ENCODE assay signal across 18 cellular contexts in the genomic region with DNA sequence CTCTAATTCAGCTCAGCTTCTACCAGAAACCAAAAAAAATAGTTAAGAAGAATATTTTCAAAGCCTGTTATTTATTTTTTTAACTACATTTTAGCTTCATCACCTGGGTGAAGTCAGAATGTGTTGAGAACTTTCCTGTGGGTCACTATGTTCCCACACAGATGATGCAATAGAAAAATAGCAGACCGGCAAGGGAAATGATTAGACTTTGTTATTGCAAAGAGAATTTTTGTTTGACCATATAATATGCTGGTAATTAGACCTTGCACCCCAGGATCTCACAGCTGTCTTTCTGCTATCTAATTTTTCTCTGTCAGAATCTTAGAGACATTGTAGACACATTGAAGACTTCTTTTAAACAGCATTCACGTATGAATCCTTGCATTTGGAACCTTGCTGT.
A peak's percentile ranks its signal among the peaks of the same experiment; 100 is the strongest.
DNase-seq lines count a peak whose midpoint lies in the region; ATAC-seq, FAIRE-seq and TF ChIP-seq lines count a peak whose summit lies in the region.
"Had no signal": no experiment of that assay in that cellular context is flagged by ENCODE, and none has a peak within 500 bp of the region (broad histone marks: within the 10 kb centered on the region; RNA-seq: fewer than 3 reads in every experiment).

No MANE protein-coding gene starts in this region.

- H3K27me3 ChIP-seq in K562 (ENCODE audit: control insufficient read depth in 2 of 2, insufficient read depth in 2 of 2, low read length in 2 of 2) (no peaks in the 10 kb centered on the region), smooth muscle cell (ENCODE audit: low read depth) (peaks cover 2% of the 10 kb centered on the region)

- H3K4me3 ChIP-seq in K562 (no peak overlapping the region), smooth muscle cell (no peak overlapping the region)
- H3K4me3 ChIP-seq: GM12878, GM23248 had no signal

- no peak overlapping the region for H3K9ac ChIP-seq in K562 (ENCODE audit: insufficient read depth in 1 of 2, low read depth in 2 of 2, low read length in 2 of 2)
- H3K9ac ChIP-seq in smooth muscle cell (ENCODE audit: low read depth): no peak overlapping the region
- H3K9ac ChIP-seq: GM23248 had no signal

- H3K4me1 ChIP-seq in K562 (replicated peaks in 1 of 2; ENCODE audit: control insufficient read depth in 2 of 2, insufficient read depth in 2 of 2, low read length in 2 of 2) (no peaks in the 10 kb centered on the region), smooth muscle cell (ENCODE audit: low read depth) (no peaks in the 10 kb centered on the region)

- H2AFZ ChIP-seq in K562 (ENCODE audit: low read depth, low read length) (no peak overlapping the region), smooth muscle cell (ENCODE audit: low read depth) (no peak overlapping the region)
- H2AFZ ChIP-seq: GM23248 had no signal

- no peaks in the 10 kb centered on the region for H3K9me1 ChIP-seq in K562 (ENCODE audit: control insufficient read depth, insufficient read depth, low read length)

- in situ Hi-C loops in K562 (cut with MboI): no loop called here

- H3F3A ChIP-seq in smooth muscle cell (ENCODE audit: low read depth): no peaks in the 10 kb centered on the region

- whole genome bisulfite sequencing in K562 (ENCODE audit: insufficient coverage, low coverage, missing lambda C conversion rate): 0% methylated on average over 2 of the region's 2 CpGs
- WGBS in smooth muscle cell (ENCODE audit: low lambda C conversion rate): 76% methylated on average over 2 of the region's 2 CpGs

- H3K4me2 ChIP-seq in K562 (ENCODE audit: insufficient read depth, low read length) (no peak overlapping the region), smooth muscle cell (no peak overlapping the region)

- no peak for FAIRE-seq in K562 (lab: Jason Lieb, UNC)
- FAIRE-seq: A204.1, GM12878, GM18507, H54 had no signal

- CTCF ChIA-PET in K562 (lab: Yijun Ruan, JAX; ENCODE audit: low intra/inter-chr PET ratio): no interaction called here

- intact Hi-C loops in K562 (cut with micrococcal nuclease): no loop called here

- ATAC-seq in K562: no peak
- ATAC-seq in HG02840 (IDR thresholded peaks at IDR 0.05; ENCODE audit: low FRiP score, unreplicated experiment): no peak
- ATAC-seq in stimulated activated memory B cell treated with anti-CD40 and anti-IgM and Interleukin-4, amounts not matched to agents 10 μg/mL and 1 μg/mL and 100 μg/mL, for 72 hours: no peak
- ATAC-seq: GM12878 had no signal

- TF ChIP-seq EP300 in K562 (IDR thresholded peaks at IDR 0.05; ENCODE audit: low read length): no peak

- H3K9me3 ChIP-seq in K562 (replicated peaks; ENCODE audit: control insufficient read depth, insufficient read depth, low read depth, low read length): no peaks in the 10 kb centered on the region
- H3K9me3 ChIP-seq in smooth muscle cell (replicated peaks; ENCODE audit: low read depth): no peaks in the 10 kb centered on the region

- no peak overlapping the region for H3K27ac ChIP-seq in K562 (ENCODE audit: extremely low read depth, low read depth, low read length)
- H3K27ac ChIP-seq in smooth muscle cell (ENCODE audit: low read depth): no peak overlapping the region
- H3K27ac ChIP-seq: GM23248 had no signal

- H3K36me3 ChIP-seq in K562 (ENCODE audit: control insufficient read depth, insufficient read depth, low read length): no peaks in the 10 kb centered on the region
- H3K36me3 ChIP-seq in smooth muscle cell (ENCODE audit: low read depth): no peaks in the 10 kb centered on the region

- no peak for TF ChIP-seq RAD21 in K562 (CRISPR knock-in tag; conservative IDR thresholded peaks at IDR 0.05 in 1 of 2, IDR thresholded peaks at IDR 0.05 in 1 of 2)

- BruUV-seq in K562 (replicated peaks; lab: Mats Ljungman, UMichigan): no TSS peak

- no peaks in the 10 kb centered on the region for H3K36me3 Mint-ChIP-seq in stimulated activated memory B cell treated with anti-CD40 and anti-IgM and Interleukin-4, amounts not matched to agents 10 μg/mL and 1 μg/mL and 100 μg/mL, for 72 hours

- no peaks in the 10 kb centered on the region for H3K27me3 Mint-ChIP-seq in stimulated activated memory B cell treated with anti-CD40 and anti-IgM and Interleukin-4, amounts not matched to agents 10 μg/mL and 1 μg/mL and 100 μg/mL, for 72 hours
- H3K27me3 Mint-ChIP-seq: CD4-positive, alpha-beta T cell had no signal

- POLR2A ChIA-PET in K562 (lab: Yijun Ruan, JAX): no interaction called here

- no peaks in the 10 kb centered on the region for H4K20me1 ChIP-seq in K562 (replicated peaks; ENCODE audit: control insufficient read depth, insufficient read depth, low read length)
- H4K20me1 ChIP-seq in smooth muscle cell (ENCODE audit: low read depth): no peaks in the 10 kb centered on the region

- no peak overlapping the region for H3K27ac Mint-ChIP-seq in stimulated activated memory B cell treated with anti-CD40 and anti-IgM and Interleukin-4, amounts not matched to agents 10 μg/mL and 1 μg/mL and 100 μg/mL, for 72 hours
- H3K27ac Mint-ChIP-seq: B cell; CD4-positive, alpha-beta T cell had no signal

- H3K4me1 Mint-ChIP-seq in stimulated activated memory B cell treated with anti-CD40 and anti-IgM and Interleukin-4, amounts not matched to agents 10 μg/mL and 1 μg/mL and 100 μg/mL, for 72 hours: no peaks in the 10 kb centered on the region
- H3K4me1 Mint-ChIP-seq: B cell had no signal

- DNase-seq in Daoy (ENCODE audit: low read depth) (peak; percentile 6), LHCN-M2 (ENCODE audit: low read depth) (peak; percentile 14), K562 (ENCODE audit: extremely low read depth in 1 of 4, low spot score in 3 of 4) (no peak), iris pigment epithelial cell (ENCODE audit: low read depth) (peak; percentile 2), T-helper 1 cell (no peak), smooth muscle cell (lab: John Stamatoyannopoulos, UW; ENCODE audit: unreplicated experiment) (no peak)
- DNase-seq: C1 segment of cervical spinal cord; Calu3; CD4-positive, alpha-beta T cell; DMS 273 treated with DMSO at 0.1 percent for 48 hours; GM23248 had no signal

- H3K4me3 Mint-ChIP-seq in stimulated activated memory B cell treated with anti-CD40 and anti-IgM and Interleukin-4, amounts not matched to agents 10 μg/mL and 1 μg/mL and 100 μg/mL, for 72 hours: no peak overlapping the region
- H3K4me3 Mint-ChIP-seq: B cell; CD4-positive, alpha-beta T cell had no signal

- no peaks in the 10 kb centered on the region for H3K79me2 ChIP-seq in K562 (ENCODE audit: control insufficient read depth, insufficient read depth, low read length)
- H3K79me2 ChIP-seq in smooth muscle cell (ENCODE audit: low read depth): no peaks in the 10 kb centered on the region

- peaks cover 3% of the 10 kb centered on the region for H3K9me3 Mint-ChIP-seq in stimulated activated memory B cell treated with anti-CD40 and anti-IgM and Interleukin-4, amounts not matched to agents 10 μg/mL and 1 μg/mL and 100 μg/mL, for 72 hours

- no peak for TF ChIP-seq POLR2A in K562 (conservative IDR thresholded peaks at IDR 0.05)

- TF ChIP-seq CTCF in K562 (IDR thresholded peaks at IDR 0.05 in 2 of 3, conservative IDR thresholded peaks at IDR 0.05 in 1 of 3; ENCODE audit: insufficient read depth in 2 of 3, low read depth in 1 of 3, low read length in 3 of 3) (no peak), smooth muscle cell (IDR thresholded peaks at IDR 0.05; ENCODE audit: borderline replicate concordance, insufficient read depth, poor library complexity, severe bottlenecking) (no peak)

TF ChIP-seq in K562, 482 proteins besides CTCF, POLR2A, EP300 and RAD21:
- no peak for TF ChIP-seq CEBPG (CRISPR knock-in tag; IDR thresholded peaks at IDR 0.05)
- TF ChIP-seq CEBPG (tag; conservative IDR thresholded peaks at IDR 0.05 in 1 of 2, IDR thresholded peaks at IDR 0.05 in 1 of 2): peak; percentile 18 to 79; a peak in 2 of 4 replicates
- no peak for TF ChIP-seq HDAC8 (tag; IDR thresholded peaks at IDR 0.05)
- TF ChIP-seq, protein P1, sequence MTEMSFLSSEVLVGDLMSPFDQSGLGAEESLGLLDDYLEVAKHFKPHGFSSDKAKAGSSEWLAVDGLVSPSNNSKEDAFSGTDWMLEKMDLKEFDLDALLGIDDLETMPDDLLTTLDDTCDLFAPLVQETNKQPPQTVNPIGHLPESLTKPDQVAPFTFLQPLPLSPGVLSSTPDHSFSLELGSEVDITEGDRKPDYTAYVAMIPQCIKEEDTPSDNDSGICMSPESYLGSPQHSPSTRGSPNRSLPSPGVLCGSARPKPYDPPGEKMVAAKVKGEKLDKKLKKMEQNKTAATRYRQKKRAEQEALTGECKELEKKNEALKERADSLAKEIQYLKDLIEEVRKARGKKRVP (CRISPR knock-in tag; IDR thresholded peaks at IDR 0.05): peak; percentile 39; the same call in 1 of the 2 replicates
- no peak for TF ChIP-seq L3MBTL2 (IDR thresholded peaks at IDR 0.05)

Comparison
In these comparisons a context has a peak if more than half of its experiments do, and no peak if none do; other contexts are left out.
1. DNase-seq: peak in Daoy (single experiment), LHCN-M2 (single experiment) and iris pigment epithelial cell (single experiment); none in K562 (0 of 4), T-helper 1 cell (0 of 5) and smooth muscle cell (single experiment).